23 cellular contexts compared by ENCODE assay signal in genomic region chr4:109004431-109004830, GRCh38.
DNase-seq lines count a peak whose midpoint lies in the region; ATAC-seq, FAIRE-seq and TF ChIP-seq lines count a peak whose summit lies in the region.
"Had no signal": no experiment of that assay in that cellular context is flagged by ENCODE, and none has a peak within 500 bp of the region (broad histone marks: within the 10 kb centered on the region; RNA-seq: fewer than 3 reads in every experiment).

No MANE protein-coding gene starts in this region.

- TF ChIP-seq CTCF in GM23338 (conservative IDR thresholded peaks at IDR 0.05; ENCODE audit: low read depth in 2 of 2) (no peak), WTC11 (IDR thresholded peaks at IDR 0.05) (no peak), nephron (IDR thresholded peaks at IDR 0.05; ENCODE audit: unreplicated experiment in 3 of 3) (no peak), CD14-positive monocyte (IDR thresholded peaks at IDR 0.05) (no peak)

- H3K4me3 Mint-ChIP-seq in GM23338: no peak overlapping the region
- no peak overlapping the region for H3K4me3 Mint-ChIP-seq in WTC11
- H3K4me3 Mint-ChIP-seq in nephron: no peak overlapping the region
- H3K4me3 Mint-ChIP-seq in CD14-positive monocyte: no peak overlapping the region
- H3K4me3 Mint-ChIP-seq: CD4-positive, alpha-beta memory T cell had no signal

- H3F3A ChIP-seq in GM23338 (replicated peaks; ENCODE audit: low read depth): no peaks in the 10 kb centered on the region

- H3K9me2 ChIP-seq in GM23338 (ENCODE audit: insufficient read depth): no peaks in the 10 kb centered on the region; the same call in 1 of the 2 replicates

- no peaks in the 10 kb centered on the region; the same call in 2 of the 3 replicates for H3K36me3 Mint-ChIP-seq in GM23338 (ENCODE audit: low read depth)
- no peaks in the 10 kb centered on the region for H3K36me3 Mint-ChIP-seq in WTC11
- H3K36me3 Mint-ChIP-seq in nephron (ENCODE audit: low read depth): peaks cover 19% of the 10 kb centered on the region
- no peaks in the 10 kb centered on the region for H3K36me3 Mint-ChIP-seq in CD14-positive monocyte
- H3K36me3 Mint-ChIP-seq: CD4-positive, alpha-beta memory T cell had no signal

- H3K27ac Mint-ChIP-seq in GM23338: no peak overlapping the region
- peak overlapping the region; percentile 87 for H3K27ac Mint-ChIP-seq in WTC11
- peak overlapping the region in 2 of 3 experiments; percentile 6 for H3K27ac Mint-ChIP-seq in nephron
- no peak overlapping the region for H3K27ac Mint-ChIP-seq in CD14-positive monocyte
- H3K27ac Mint-ChIP-seq: CD4-positive, alpha-beta memory T cell had no signal

- ATAC-seq in GM23338 (no peak), WTC11 (no peak), HG02938 (IDR thresholded peaks at IDR 0.05; ENCODE audit: unreplicated experiment) (no peak)
- ATAC-seq: A549 had no signal

- H3K4me1 ChIP-seq in GM23338 (ENCODE audit: insufficient read depth): peaks cover 12% of the 10 kb centered on the region
- H3K4me1 ChIP-seq: A549, BE2C had no signal

- 0 out of 2 replicates have a peak overlapping the region, but pooled peaks have one; percentile 7 for H3K4me2 ChIP-seq in GM23338
- H3K4me2 ChIP-seq: A549; BLaER1 treated with 17β-estradiol and CSF1 and Interleukin-3, amounts not matched to agents 10 nM and 100 nM had no signal

- POLR2A ChIA-PET in WTC11 (lab: Charles Lee): no interaction called here

- intact Hi-C loops in CD14-positive monocyte (cut with micrococcal nuclease): no loop called here

- no peaks in the 10 kb centered on the region for H3K27me3 ChIP-seq in GM23338 (ENCODE audit: insufficient read depth)
- H3K27me3 ChIP-seq: BE2C; BLaER1 treated with 17β-estradiol and CSF1 and Interleukin-3, amounts not matched to agents 10 nM and 100 nM had no signal

- FAIRE-seq in frontal cortex (lab: Jason Lieb, UNC): no peak
- FAIRE-seq: A549, GM12891, GM18507 had no signal

- no peaks in the 10 kb centered on the region for H3K79me2 ChIP-seq in GM23338 (replicated peaks; ENCODE audit: insufficient read depth)

- no peak overlapping the region for H3K4me3 ChIP-seq in GM23338
- H3K4me3 ChIP-seq: A549; BLaER1 treated with 17β-estradiol and CSF1 and Interleukin-3, amounts not matched to agents 10 nM and 100 nM had no signal

- no peak for DNase-seq in GM23338 (ENCODE audit: low spot score)
- DNase-seq in WTC11 (ENCODE audit: low spot score): no peak
- DNase-seq in frontal cortex (ENCODE audit: low spot score in 2 of 2): no peak
- DNase-seq in CD14-positive monocyte (ENCODE audit: low spot score): no peak
- DNase-seq: 8988T; ACHN; AML-193; BE2C; Calu3; CD4-positive, alpha-beta memory T cell; COR-L47; DMS53; DMS79 treated with DMSO at 0.1 percent for 48 hours; GF-D8; GOT3; H7; HCEC 1CT had no signal

- CTCF ChIA-PET in WTC11 (lab: Charles Lee): no interaction called here

- no peak overlapping the region for H2AFZ ChIP-seq in GM23338

- H3K9me3 Mint-ChIP-seq in GM23338: no peaks in the 10 kb centered on the region
- no peaks in the 10 kb centered on the region for H3K9me3 Mint-ChIP-seq in WTC11
- H3K9me3 Mint-ChIP-seq in nephron: no peaks in the 10 kb centered on the region
- H3K9me3 Mint-ChIP-seq in CD14-positive monocyte: peaks cover 0 to 4% (median 0%) of the 10 kb centered on the region in 7 donors
- H3K9me3 Mint-ChIP-seq: CD4-positive, alpha-beta memory T cell had no signal

- H3K27me3 Mint-ChIP-seq in GM23338 (ENCODE audit: insufficient read depth, low read depth, poor library complexity) (no peaks in the 10 kb centered on the region), WTC11 (ENCODE audit: low read depth) (no peaks in the 10 kb centered on the region), nephron (ENCODE audit: low read depth) (no peaks in the 10 kb centered on the region), CD14-positive monocyte (ENCODE audit: low read depth in 3 of 3) (no peaks in the 10 kb centered on the region)

- no peaks in the 10 kb centered on the region for H4K20me1 ChIP-seq in GM23338 (replicated peaks; ENCODE audit: insufficient read depth)
- H4K20me1 ChIP-seq: BLaER1 treated with 17β-estradiol and CSF1 and Interleukin-3, amounts not matched to agents 10 nM and 100 nM had no signal

- no peak overlapping the region for H3K27ac ChIP-seq in GM23338 (ENCODE audit: low read depth)
- H3K27ac ChIP-seq: A549; BLaER1 treated with 17β-estradiol and CSF1 and Interleukin-3, amounts not matched to agents 10 nM and 100 nM had no signal

- no peaks in the 10 kb centered on the region for H3K36me3 ChIP-seq in GM23338 (ENCODE audit: insufficient read depth)
- H3K36me3 ChIP-seq: BE2C; BLaER1 treated with 17β-estradiol and CSF1 and Interleukin-3, amounts not matched to agents 10 nM and 100 nM had no signal

- H3K4me1 Mint-ChIP-seq in GM23338 (peaks cover 37% of the 10 kb centered on the region), WTC11 (peaks cover 39% of the 10 kb centered on the region), nephron (peaks cover 29% of the 10 kb centered on the region), CD14-positive monocyte (no peaks in the 10 kb centered on the region)
- H3K4me1 Mint-ChIP-seq: CD4-positive, alpha-beta memory T cell had no signal

TF ChIP-seq in GM23338, 12 proteins besides CTCF, POLR2A, EP300 and RAD21 (continues in another document):
- no peak for TF ChIP-seq ETS1 (IDR thresholded peaks at IDR 0.05)
- TF ChIP-seq, protein P1, sequence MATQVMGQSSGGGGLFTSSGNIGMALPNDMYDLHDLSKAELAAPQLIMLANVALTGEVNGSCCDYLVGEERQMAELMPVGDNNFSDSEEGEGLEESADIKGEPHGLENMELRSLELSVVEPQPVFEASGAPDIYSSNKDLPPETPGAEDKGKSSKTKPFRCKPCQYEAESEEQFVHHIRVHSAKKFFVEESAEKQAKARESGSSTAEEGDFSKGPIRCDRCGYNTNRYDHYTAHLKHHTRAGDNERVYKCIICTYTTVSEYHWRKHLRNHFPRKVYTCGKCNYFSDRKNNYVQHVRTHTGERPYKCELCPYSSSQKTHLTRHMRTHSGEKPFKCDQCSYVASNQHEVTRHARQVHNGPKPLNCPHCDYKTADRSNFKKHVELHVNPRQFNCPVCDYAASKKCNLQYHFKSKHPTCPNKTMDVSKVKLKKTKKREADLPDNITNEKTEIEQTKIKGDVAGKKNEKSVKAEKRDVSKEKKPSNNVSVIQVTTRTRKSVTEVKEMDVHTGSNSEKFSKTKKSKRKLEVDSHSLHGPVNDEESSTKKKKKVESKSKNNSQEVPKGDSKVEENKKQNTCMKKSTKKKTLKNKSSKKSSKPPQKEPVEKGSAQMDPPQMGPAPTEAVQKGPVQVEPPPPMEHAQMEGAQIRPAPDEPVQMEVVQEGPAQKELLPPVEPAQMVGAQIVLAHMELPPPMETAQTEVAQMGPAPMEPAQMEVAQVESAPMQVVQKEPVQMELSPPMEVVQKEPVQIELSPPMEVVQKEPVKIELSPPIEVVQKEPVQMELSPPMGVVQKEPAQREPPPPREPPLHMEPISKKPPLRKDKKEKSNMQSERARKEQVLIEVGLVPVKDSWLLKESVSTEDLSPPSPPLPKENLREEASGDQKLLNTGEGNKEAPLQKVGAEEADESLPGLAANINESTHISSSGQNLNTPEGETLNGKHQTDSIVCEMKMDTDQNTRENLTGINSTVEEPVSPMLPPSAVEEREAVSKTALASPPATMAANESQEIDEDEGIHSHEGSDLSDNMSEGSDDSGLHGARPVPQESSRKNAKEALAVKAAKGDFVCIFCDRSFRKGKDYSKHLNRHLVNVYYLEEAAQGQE (IDR thresholded peaks at IDR 0.05; ENCODE audit: unreplicated experiment): no peak

TF ChIP-seq in WTC11, 78 proteins besides CTCF, POLR2A, EP300 and RAD21 (continues in another document):
- TF ChIP-seq MYBL2 (CRISPR knock-in tag; IDR thresholded peaks at IDR 0.05) (no peak), FOXK1 (CRISPR knock-in tag; IDR thresholded peaks at IDR 0.05) (no peak), NR2C2 (CRISPR knock-in tag; IDR thresholded peaks at IDR 0.05) (no peak), CREM (CRISPR knock-in tag; IDR thresholded peaks at IDR 0.05) (no peak), EMX1 (CRISPR knock-in tag; IDR thresholded peaks at IDR 0.05) (no peak), ZNF219 (CRISPR knock-in tag; IDR thresholded peaks at IDR 0.05; ENCODE audit: borderline replicate concordance) (no peak), GRHL2 (CRISPR knock-in tag; IDR thresholded peaks at IDR 0.05; ENCODE audit: insufficient replicate concordance, severe bottlenecking) (no peak), AR (CRISPR knock-in tag; IDR thresholded peaks at IDR 0.05) (no peak)
- TF ChIP-seq, protein P2, sequence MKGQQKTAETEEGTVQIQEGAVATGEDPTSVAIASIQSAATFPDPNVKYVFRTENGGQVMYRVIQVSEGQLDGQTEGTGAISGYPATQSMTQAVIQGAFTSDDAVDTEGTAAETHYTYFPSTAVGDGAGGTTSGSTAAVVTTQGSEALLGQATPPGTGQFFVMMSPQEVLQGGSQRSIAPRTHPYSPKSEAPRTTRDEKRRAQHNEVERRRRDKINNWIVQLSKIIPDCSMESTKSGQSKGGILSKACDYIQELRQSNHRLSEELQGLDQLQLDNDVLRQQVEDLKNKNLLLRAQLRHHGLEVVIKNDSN (CRISPR knock-in tag; IDR thresholded peaks at IDR 0.05): no peak

Comparison
In these comparisons a context has a peak if more than half of its experiments do, and no peak if none do; other contexts are left out.
1. H3K27ac Mint-ChIP-seq: peak in WTC11 (single experiment) and nephron (2 of 3); none in GM23338 (single experiment) and CD14-positive monocyte (0 of 7).